Comparison of ENCODE assay signal across 1 cellular context in genomic region chr1:116908821-116909510, GRCh38.
TF ChIP-seq lines count a peak whose summit lies in the region.

No MANE protein-coding gene starts in this region.

TF ChIP-seq in HepG2, 621 proteins besides CTCF, POLR2A, EP300 and RAD21 (continued from another document):
- TF ChIP-seq ZNF773 (CRISPR knock-in tag; IDR thresholded peaks at IDR 0.05; ENCODE audit: borderline replicate concordance), result no peak
- no peak for TF ChIP-seq ARNT2 (CRISPR knock-in tag; IDR thresholded peaks at IDR 0.05; ENCODE audit: low read depth)
- TF ChIP-seq ZNF713 (CRISPR knock-in tag; IDR thresholded peaks at IDR 0.05), result no peak
- TF ChIP-seq ZNF503 (CRISPR knock-in tag; IDR thresholded peaks at IDR 0.05), result no peak
- TF ChIP-seq RBM39 (IDR thresholded peaks at IDR 0.05; ENCODE audit: low read depth, low read length, poor library complexity, severe bottlenecking), result no peak
- no peak for TF ChIP-seq MEIS2 (CRISPR knock-in tag; IDR thresholded peaks at IDR 0.05)
- no peak for TF ChIP-seq ZNF597 (CRISPR knock-in tag; IDR thresholded peaks at IDR 0.05)
- TF ChIP-seq ZNF792 (CRISPR knock-in tag; IDR thresholded peaks at IDR 0.05), result no peak
TF ChIP-seq in HepG2: peak in this region for 0.
